ENCODE assay signal across 10 cellular contexts in the genomic region with DNA sequence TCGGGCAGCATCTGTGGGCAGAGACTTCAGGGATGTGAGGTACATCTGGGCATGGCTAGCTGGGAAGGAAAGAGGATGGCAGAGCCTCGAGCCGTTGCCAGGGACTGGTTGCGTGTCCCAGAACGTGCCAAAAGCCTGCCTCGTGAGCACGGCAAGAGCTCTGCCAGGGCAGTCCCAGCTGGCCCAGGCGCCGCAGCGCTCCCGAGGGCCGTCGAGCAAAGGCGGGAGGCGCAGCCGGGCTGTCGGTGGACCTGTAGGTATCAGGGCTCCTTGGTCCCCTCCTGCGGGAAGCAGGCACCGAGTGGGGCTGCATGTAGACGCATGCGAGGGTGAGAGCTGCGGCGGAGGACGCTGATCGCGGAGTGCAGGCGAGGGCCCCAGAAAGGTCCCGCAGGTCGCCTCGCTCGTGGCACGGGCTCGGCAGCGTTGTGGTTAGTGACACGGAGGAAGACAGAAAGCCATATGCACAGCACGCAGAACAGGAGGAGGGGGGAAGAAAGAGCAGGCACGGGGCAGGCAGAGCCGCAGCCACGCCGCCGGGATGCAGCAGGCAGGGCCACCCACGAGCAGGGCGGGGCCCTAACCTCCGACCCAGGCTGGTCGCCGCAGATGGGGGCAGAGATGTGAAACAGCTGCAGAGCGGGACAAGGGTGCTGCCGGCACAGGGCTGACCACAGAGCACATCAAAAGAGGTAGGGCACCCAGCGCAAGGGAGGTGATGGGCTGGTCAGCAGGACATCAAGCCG. TPM values are rescaled to one million over a fixed set of nuclear protein-coding genes. Genes with fewer than 3 reads are reported as not detected.
DNase-seq lines count a peak whose midpoint lies in the region; ATAC-seq and TF ChIP-seq lines count a peak whose summit lies in the region.
"Had no signal": no experiment of that assay in that cellular context is flagged by ENCODE, and none has a peak within 500 bp of the region (broad histone marks: within the 10 kb centered on the region; RNA-seq: fewer than 3 reads in every experiment).

No MANE protein-coding gene starts in this region.

- H3K9ac ChIP-seq in skeletal muscle satellite cell (ENCODE audit: low read depth, low read length): peak overlapping the region; percentile 88

- H3K4me3 ChIP-seq in GM23338: no peak overlapping the region
- peak overlapping the region; percentile 94 for H3K4me3 ChIP-seq in skeletal muscle satellite cell (ENCODE audit: low read length)
- H3K4me3 ChIP-seq in A673 (ENCODE audit: low read depth, low read length, poor library complexity, severe bottlenecking): no peak overlapping the region
- no peak overlapping the region for H3K4me3 ChIP-seq in hepatocyte

- H3K27me3 Mint-ChIP-seq in GM23338 (ENCODE audit: insufficient read depth, low read depth, poor library complexity) (peaks cover 4% of the 10 kb centered on the region), glutamatergic neuron (ENCODE audit: unreplicated experiment) (peaks cover 8% of the 10 kb centered on the region)
- H3K27me3 Mint-ChIP-seq in activated T-cell treated with anti-CD3 and anti-CD28 coated beads, Interleukin-2, amount 50 U/mL, for 24 hours: no peaks in the 10 kb centered on the region

- H3F3A ChIP-seq in GM23338 (replicated peaks; ENCODE audit: low read depth): no peaks in the 10 kb centered on the region

- POLR2A ChIA-PET in A673 (lab: Charles Lee; ENCODE audit: low non-redundant PET): no interaction called here

- H3K4me1 ChIP-seq in GM23338 (ENCODE audit: insufficient read depth) (no peaks in the 10 kb centered on the region), skeletal muscle satellite cell (ENCODE audit: control insufficient read depth, insufficient read depth, low read length) (peaks cover 61% of the 10 kb centered on the region), A673 (ENCODE audit: insufficient read depth, low read length, poor library complexity, severe bottlenecking) (no peaks in the 10 kb centered on the region), hepatocyte (ENCODE audit: insufficient read depth) (peaks cover 17% of the 10 kb centered on the region)

- H3K9me3 ChIP-seq in skeletal muscle satellite cell (replicated peaks; ENCODE audit: low read length) (no peaks in the 10 kb centered on the region), A673 (ENCODE audit: low read depth, low read length, poor library complexity, severe bottlenecking) (no peaks in the 10 kb centered on the region), hepatocyte (ENCODE audit: low read depth) (no peaks in the 10 kb centered on the region)

- H3K4me3 Mint-ChIP-seq in GM23338: no peak overlapping the region
- peak overlapping the region; percentile 45 for H3K4me3 Mint-ChIP-seq in activated T-cell treated with anti-CD3 and anti-CD28 coated beads, Interleukin-2, amount 50 U/mL, for 24 hours
- no peak overlapping the region for H3K4me3 Mint-ChIP-seq in glutamatergic neuron (ENCODE audit: unreplicated experiment)

- H3K27me3 ChIP-seq in GM23338 (ENCODE audit: insufficient read depth) (no peaks in the 10 kb centered on the region), skeletal muscle satellite cell (ENCODE audit: control insufficient read depth, insufficient read depth, low read length) (no peaks in the 10 kb centered on the region), A673 (replicated peaks; ENCODE audit: insufficient read depth, low read depth, low read length, poor library complexity) (peaks cover 70% of the 10 kb centered on the region), hepatocyte (no peaks in the 10 kb centered on the region)

- H2AFZ ChIP-seq in GM23338 (no peak overlapping the region), hepatocyte (no peak overlapping the region)

- no peak overlapping the region for H3K27ac Mint-ChIP-seq in GM23338
- peak overlapping the region; percentile 85 for H3K27ac Mint-ChIP-seq in activated T-cell treated with anti-CD3 and anti-CD28 coated beads, Interleukin-2, amount 50 U/mL, for 24 hours
- H3K27ac Mint-ChIP-seq in glutamatergic neuron (ENCODE audit: unreplicated experiment): no peak overlapping the region

- 79% methylated on average over 46 of the region's 50 CpGs for WGBS in hepatocyte (ENCODE audit: low lambda C conversion rate, missing lambda C conversion rate)

- H3K36me3 Mint-ChIP-seq in GM23338 (ENCODE audit: low read depth) (no peaks in the 10 kb centered on the region), glutamatergic neuron (ENCODE audit: unreplicated experiment) (no peaks in the 10 kb centered on the region)
- peaks cover 2% of the 10 kb centered on the region for H3K36me3 Mint-ChIP-seq in activated T-cell treated with anti-CD3 and anti-CD28 coated beads, Interleukin-2, amount 50 U/mL, for 24 hours (ENCODE audit: low read depth)

- H3K4me2 ChIP-seq in GM23338 (no peak overlapping the region), skeletal muscle satellite cell (ENCODE audit: low read length) (peak overlapping the region; percentile 89), hepatocyte (no peak overlapping the region)

- H3K9me2 ChIP-seq in GM23338 (ENCODE audit: insufficient read depth) (no peaks in the 10 kb centered on the region), hepatocyte (replicated peaks; ENCODE audit: insufficient read depth) (no peaks in the 10 kb centered on the region)

- BruUV-seq in A673 (replicated peaks; lab: Mats Ljungman, UMichigan): no TSS peak

- intact Hi-C loops in A673 (cut with micrococcal nuclease; ENCODE audit: unreplicated experiment): no loop called here

- H4K20me1 ChIP-seq in GM23338 (replicated peaks; ENCODE audit: insufficient read depth) (no peaks in the 10 kb centered on the region), hepatocyte (ENCODE audit: insufficient read depth, poor library complexity, severe bottlenecking) (no peaks in the 10 kb centered on the region)

- no peaks in the 10 kb centered on the region for H3K79me2 ChIP-seq in GM23338 (replicated peaks; ENCODE audit: insufficient read depth)
- no peaks in the 10 kb centered on the region for H3K79me2 ChIP-seq in hepatocyte

- CTCF ChIA-PET in A673 (lab: Charles Lee): no interaction called here

- H3K9me3 Mint-ChIP-seq in GM23338: no peaks in the 10 kb centered on the region
- H3K9me3 Mint-ChIP-seq in activated T-cell treated with anti-CD3 and anti-CD28 coated beads, Interleukin-2, amount 50 U/mL, for 24 hours: no peaks in the 10 kb centered on the region
- peaks cover 2% of the 10 kb centered on the region for H3K9me3 Mint-ChIP-seq in glutamatergic neuron (ENCODE audit: unreplicated experiment)

- peak; percentile 57 for ATAC-seq in GM23338
- ATAC-seq in GM18909 (IDR thresholded peaks at IDR 0.05; ENCODE audit: poor library complexity, unreplicated experiment): no peak

- H3K36me3 ChIP-seq in GM23338 (ENCODE audit: insufficient read depth) (no peaks in the 10 kb centered on the region), skeletal muscle satellite cell (ENCODE audit: insufficient read depth, low read length) (peaks cover 5% of the 10 kb centered on the region), A673 (ENCODE audit: insufficient read depth, low read length, poor library complexity, severe bottlenecking) (no peaks in the 10 kb centered on the region), hepatocyte (replicated peaks; ENCODE audit: insufficient read depth, low read depth) (no peaks in the 10 kb centered on the region)

- H3K4me1 Mint-ChIP-seq in GM23338: peaks cover 2% of the 10 kb centered on the region; the same call in 1 of the 3 replicates
- H3K4me1 Mint-ChIP-seq in activated T-cell treated with anti-CD3 and anti-CD28 coated beads, Interleukin-2, amount 50 U/mL, for 24 hours (ENCODE audit: low read depth): peaks cover 60% of the 10 kb centered on the region
- H3K4me1 Mint-ChIP-seq in glutamatergic neuron (ENCODE audit: low read depth, unreplicated experiment): no peaks in the 10 kb centered on the region

- H3K27ac ChIP-seq in GM23338 (ENCODE audit: low read depth): no peak overlapping the region
- H3K27ac ChIP-seq in A673 (ENCODE audit: low read depth, low read length, poor library complexity, severe bottlenecking): no peak overlapping the region
- H3K27ac ChIP-seq in hepatocyte: no peak overlapping the region

- DNase-seq in GM23338 (ENCODE audit: low spot score) (peak; percentile 21), glutamatergic neuron (peak; percentile 23), A673 (ENCODE audit: low spot score) (no peak), ecto neural progenitor cell (ENCODE audit: low spot score) (no peak), hepatocyte (ENCODE audit: low spot score) (no peak)
- peak; percentile 65 for DNase-seq in activated T-cell treated with anti-CD3 and anti-CD28 coated beads, Interleukin-2, amount 50 U/mL, for 24 hours
- DNase-seq: IMR-90 had no signal

- TF ChIP-seq CTCF in GM23338 (conservative IDR thresholded peaks at IDR 0.05; ENCODE audit: low read depth in 2 of 2): no peak
- no peak for TF ChIP-seq CTCF in glutamatergic neuron (IDR thresholded peaks at IDR 0.05; ENCODE audit: partially characterized antibody, unreplicated experiment)
- TF ChIP-seq CTCF in A673 (conservative IDR thresholded peaks at IDR 0.05; ENCODE audit: low read depth, low read length): no peak
- no peak for TF ChIP-seq CTCF in hepatocyte (IDR thresholded peaks at IDR 0.05; ENCODE audit: poor library complexity)

RNA-seq across cellular contexts. Expression of a gene that starts 18.0 kb away (rescaled TPM):
- total RNA-seq in GM23338 (2014; rRNA removed; shearing (Covaris generic)): not detected in 2 replicates
- polyA plus RNA-seq in GM23338 (2016; fragmentation: Nextera tagmentation; extraction: Ambion mirVana) (0.84 and 0.96 TPM in 2 replicates), hepatocyte (41.4 and 47.0 TPM in 2 replicates)
- total RNA-seq in glutamatergic neuron (ENCODE audit: unreplicated experiment) (2.5 TPM), A673 (2021) (not detected in 2 replicates), hepatocyte (27.1 and 29.9 TPM in 2 replicates)
- total RNA-seq in skeletal muscle satellite cell (2012; rRNA removed): 56.3 and 63.6 TPM in 2 replicates
- total RNA-seq: epithelial cell of proximal tubule, IMR-90 had no signal
- polyA plus RNA-seq: IMR-90 had no signal

RNA-seq across cellular contexts. Expression of a gene that starts 20.8 kb away (rescaled TPM):
- 0.04 TPM in 1 of 2 replicates, not detected in the other for total RNA-seq in GM23338 (2014; rRNA removed; shearing (Covaris generic))
- polyA plus RNA-seq in GM23338 (2016; fragmentation: Nextera tagmentation; extraction: Ambion mirVana): not detected in 2 replicates
- total RNA-seq in glutamatergic neuron (ENCODE audit: unreplicated experiment): not detected
- not detected in 2 replicates for total RNA-seq in skeletal muscle satellite cell (2012; rRNA removed)
- not detected in 2 replicates for total RNA-seq in A673 (2021)
- not detected in 2 replicates for total RNA-seq in hepatocyte
- 0.29 and 0.47 TPM in 2 replicates for polyA plus RNA-seq in hepatocyte
- total RNA-seq: epithelial cell of proximal tubule, IMR-90 had no signal
- polyA plus RNA-seq: IMR-90 had no signal

RNA-seq across cellular contexts. Expression of a gene that starts 32.1 kb away (rescaled TPM):
- total RNA-seq in GM23338 (2014; rRNA removed; shearing (Covaris generic)): not detected in 2 replicates
- polyA plus RNA-seq in GM23338 (2016; fragmentation: Nextera tagmentation; extraction: Ambion mirVana) (not detected in 2 replicates), hepatocyte (5.5 and 10.9 TPM in 2 replicates)
- total RNA-seq in glutamatergic neuron (ENCODE audit: unreplicated experiment) (not detected), A673 (2021) (not detected in 2 replicates), hepatocyte (0.73 and 2.4 TPM in 2 replicates)
- 0.87 TPM in 1 of 2 replicates, not detected in the other for total RNA-seq in skeletal muscle satellite cell (2012; rRNA removed)
- total RNA-seq: epithelial cell of proximal tubule, IMR-90 had no signal
- polyA plus RNA-seq: IMR-90 had no signal

RNA-seq across cellular contexts. Expression of a gene that starts 36.1 kb away (rescaled TPM):
- total RNA-seq in GM23338 (2014; rRNA removed; shearing (Covaris generic)): not detected in 2 replicates
- polyA plus RNA-seq in GM23338 (2016; fragmentation: Nextera tagmentation; extraction: Ambion mirVana) (not detected in 2 replicates), hepatocyte (29.2 and 42.1 TPM in 2 replicates)
- total RNA-seq in glutamatergic neuron (ENCODE audit: unreplicated experiment) (not detected), A673 (2021) (not detected in 2 replicates), hepatocyte (2.6 and 6.3 TPM in 2 replicates)
- total RNA-seq in skeletal muscle satellite cell (2012; rRNA removed): under 0.01 TPM in 1 of 2 replicates, not detected in the other
- total RNA-seq: IMR-90 had no signal
- polyA plus RNA-seq: IMR-90 had no signal

RNA-seq across cellular contexts. Expression of a gene that starts 48.6 kb away (rescaled TPM):
- total RNA-seq in GM23338 (2014; rRNA removed; shearing (Covaris generic)): not detected in 2 replicates
- polyA plus RNA-seq in GM23338 (2016; fragmentation: Nextera tagmentation; extraction: Ambion mirVana): not detected in 2 replicates
- not detected for total RNA-seq in glutamatergic neuron (ENCODE audit: unreplicated experiment)
- 17.7 TPM in 1 of 2 replicates, not detected in the other for total RNA-seq in skeletal muscle satellite cell (2012; rRNA removed)
- total RNA-seq in A673 (2021): not detected in 2 replicates
- total RNA-seq in hepatocyte: 19.2 and 20.6 TPM in 2 replicates
- polyA plus RNA-seq in hepatocyte: 29.9 and 41.4 TPM in 2 replicates
- total RNA-seq: epithelial cell of proximal tubule, IMR-90 had no signal
- polyA plus RNA-seq: IMR-90 had no signal

Comparison
In these comparisons a context has a peak if more than half of its experiments do, and no peak if none do; other contexts are left out.
1. DNase-seq: peak in GM23338 (single experiment), activated T-cell treated with anti-CD3 and anti-CD28 coated beads, Interleukin-2, amount 50 U/mL, for 24 hours (single experiment) and glutamatergic neuron (single experiment); none in A673 (single experiment), ecto neural progenitor cell (single experiment) and hepatocyte (single experiment).